ENCODE assay signal across 19 cellular contexts in genomic region chr15:35305031-35305555, GRCh38.
DNase-seq lines count a peak whose midpoint lies in the region; ATAC-seq, FAIRE-seq and TF ChIP-seq lines count a peak whose summit lies in the region.
"Had no signal": no experiment of that assay in that cellular context is flagged by ENCODE, and none has a peak within 500 bp of the region (broad histone marks: within the 10 kb centered on the region; RNA-seq: fewer than 3 reads in every experiment).

No MANE protein-coding gene starts in this region.

- no peaks in the 10 kb centered on the region for H3K36me3 ChIP-seq in OCI-LY7 (ENCODE audit: insufficient read depth, low read length)
- H3K36me3 ChIP-seq in mucosa of descending colon (ENCODE audit: low read depth) = no peaks in the 10 kb centered on the region
- H3K36me3 ChIP-seq: BE2C had no signal

- H3K9me2 ChIP-seq in OCI-LY7 (ENCODE audit: insufficient read depth, low read length) = no peaks in the 10 kb centered on the region

- H3K27ac ChIP-seq in OCI-LY7 (ENCODE audit: low read depth, low read length, poor library complexity, severe bottlenecking) = no peak overlapping the region
- H3K27ac ChIP-seq: skin epidermis had no signal

- H3K79me2 ChIP-seq in OCI-LY7 (ENCODE audit: insufficient read depth, low read depth, low read length) = no peaks in the 10 kb centered on the region

- no TSS peak for BruUV-seq in OCI-LY7 (replicated peaks; lab: Mats Ljungman, UMichigan)

- intact Hi-C loops in posterior cingulate gyrus (cut with DNase I) (no loop called here), OCI-LY7 (cut with micrococcal nuclease; ENCODE audit: unreplicated experiment) (no loop called here), mucosa of descending colon (cut with DNase I, micrococcal nuclease) (loop anchor here in 1 of 2 donors (10.0 kb wide), 1 partner anchor 80 kb away; no protein-coding TSS in a partner anchor)

- POLR2A ChIA-PET in OCI-LY7 (lab: Charles Lee) = no interaction called here

- no peak overlapping the region for H3K4me2 ChIP-seq in OCI-LY7 (ENCODE audit: low read length)

- H3K9me3 ChIP-seq in OCI-LY7 (ENCODE audit: low read length) (no peaks in the 10 kb centered on the region), mucosa of descending colon (no peaks in the 10 kb centered on the region)
- H3K9me3 ChIP-seq: BE2C had no signal

- peak; percentile 64 for FAIRE-seq in H54 (lab: Jason Lieb, UNC)

- H3K4me1 ChIP-seq in OCI-LY7 (ENCODE audit: insufficient read depth, low read length, poor library complexity, severe bottlenecking) (no peaks in the 10 kb centered on the region), mucosa of descending colon (ENCODE audit: low read depth) (peaks cover 20% of the 10 kb centered on the region)

- TF ChIP-seq POLR2A in H54 (IDR thresholded peaks at IDR 0.05; ENCODE audit: low read depth, low read length) = no peak

- H2AFZ ChIP-seq in OCI-LY7 (ENCODE audit: low read length) = no peak overlapping the region

- CTCF ChIA-PET in OCI-LY7 (lab: Charles Lee; ENCODE audit: unreplicated experiment) = no interaction called here

- TF ChIP-seq CTCF in retinal pigment epithelial cell (conservative IDR thresholded peaks at IDR 0.05; ENCODE audit: low read depth, low read length) (no peak), OCI-LY7 (conservative IDR thresholded peaks at IDR 0.05; ENCODE audit: low read length) (no peak), mucosa of descending colon (IDR thresholded peaks at IDR 0.05) (no peak)

- DNase-seq in H54 (ENCODE audit: insufficient read length, low spot score) (no peak), amniotic epithelial cell (ENCODE audit: low read depth) (peak; percentile 45), iris pigment epithelial cell (ENCODE audit: low read depth) (peak; percentile 33), retinal pigment epithelial cell (ENCODE audit: low read depth) (peak; percentile 34), posterior cingulate gyrus (no peak), OCI-LY7 (ENCODE audit: low spot score) (no peak), mucosa of descending colon (no peak), occipital lobe (lab: John Stamatoyannopoulos, UW) (no peak)
- DNase-seq: activated CD4-positive, alpha-beta T cell treated with anti-CD3 and anti-CD28 coated beads for 48 hours; activated effector memory CD4-positive, alpha-beta T cell treated with anti-CD3 and anti-CD28 coated beads, Interleukin-2, amount 50 U/mL, for 16 hours; amygdala; BE2C; endodermal cell; Kasumi-1; left colon; nucleus accumbens; stimulated activated CD4-positive, alpha-beta T cell treated with anti-CD3 and anti-CD28 coated beads, Interleukin-4, amount 100 ng/mL, for 4 hours; substantia nigra had no signal

- no peak for ATAC-seq in mucosa of descending colon
- ATAC-seq: left colon had no signal

- no peaks in the 10 kb centered on the region for H4K20me1 ChIP-seq in OCI-LY7 (ENCODE audit: insufficient read depth, low read length)

- H3K4me3 ChIP-seq in retinal pigment epithelial cell (ENCODE audit: low read length) = no peak overlapping the region
- H3K4me3 ChIP-seq in OCI-LY7 (ENCODE audit: low read depth, low read length, poor library complexity, severe bottlenecking) = no peak overlapping the region
- H3K4me3 ChIP-seq in mucosa of descending colon = no peak overlapping the region
- H3K4me3 ChIP-seq: skin epidermis had no signal

Comparison
In these comparisons a context has a peak if more than half of its experiments do, and no peak if none do; other contexts are left out.
1. DNase-seq: peak in amniotic epithelial cell (single experiment), iris pigment epithelial cell (single experiment) and retinal pigment epithelial cell (single experiment); none in H54 (single experiment), posterior cingulate gyrus (0 of 10), OCI-LY7 (single experiment), mucosa of descending colon (0 of 3) and occipital lobe (single experiment).